Comparison of ENCODE assay signal across 8 cellular contexts in genomic region chr7:20114463-20114862, GRCh38.
DNase-seq lines count a peak whose midpoint lies in the region; ATAC-seq and TF ChIP-seq lines count a peak whose summit lies in the region.

No MANE protein-coding gene starts in this region.

- no peaks in the 10 kb centered on the region for H3K9me3 ChIP-seq in upper lobe of right lung

- TF ChIP-seq CTCF in GM12872 (IDR thresholded peaks at IDR 0.05; ENCODE audit: insufficient read depth, low read depth, low read length) (0 out of 3 replicates have a peak, but pooled peaks have one; percentile 24), HL-60 (IDR thresholded peaks at IDR 0.05; ENCODE audit: insufficient read depth, low read length) (no peak), upper lobe of right lung (IDR thresholded peaks at IDR 0.05) (no peak)

- DNase-seq in HL-60 (ENCODE audit: low read depth in 1 of 2, low spot score in 1 of 2) (peak; percentile 43 to 86), upper lobe of right lung (no peak), immature natural killer cell (no peak), AG08396 (ENCODE audit: low spot score) (no peak)
- no peak for DNase-seq in effector memory CD8-positive, alpha-beta T cell
- no peak for DNase-seq in activated CD4-positive, CD25-positive, alpha-beta regulatory T cell (lab: John Stamatoyannopoulos, UW)

- no peak overlapping the region for H3K4me3 Mint-ChIP-seq in effector memory CD8-positive, alpha-beta T cell
- H3K4me3 Mint-ChIP-seq in immature natural killer cell: no peak overlapping the region

- H3K9me3 Mint-ChIP-seq in effector memory CD8-positive, alpha-beta T cell: peaks cover 0 to 2% of the 10 kb centered on the region in 2 donors
- H3K9me3 Mint-ChIP-seq in immature natural killer cell: peaks cover 0 to 3% (median under 1%) of the 10 kb centered on the region in 6 donors

- H3K4me3 ChIP-seq in HL-60 (replicated peaks; ENCODE audit: insufficient read depth, low read length) (no peak overlapping the region), upper lobe of right lung (no peak overlapping the region)

- H3K27me3 ChIP-seq in HL-60 (ENCODE audit: insufficient read depth, poor library complexity, severe bottlenecking) (no peaks in the 10 kb centered on the region), upper lobe of right lung (no peaks in the 10 kb centered on the region)

- intact Hi-C loops in upper lobe of right lung (cut with DNase I): no loop called here

- H3K27ac ChIP-seq in HL-60 (replicated peaks) (no peak overlapping the region), upper lobe of right lung (no peak overlapping the region)

- no peaks in the 10 kb centered on the region for H3K36me3 Mint-ChIP-seq in effector memory CD8-positive, alpha-beta T cell (ENCODE audit: insufficient read depth)
- no peaks in the 10 kb centered on the region for H3K36me3 Mint-ChIP-seq in immature natural killer cell

- no peaks in the 10 kb centered on the region for H3K4me1 Mint-ChIP-seq in effector memory CD8-positive, alpha-beta T cell (ENCODE audit: low read depth in 2 of 2)
- H3K4me1 Mint-ChIP-seq in immature natural killer cell: no peaks in the 10 kb centered on the region

- H3K27ac Mint-ChIP-seq in effector memory CD8-positive, alpha-beta T cell: no peak overlapping the region
- H3K27ac Mint-ChIP-seq in immature natural killer cell: no peak overlapping the region

- ATAC-seq in GM21526 (IDR thresholded peaks at IDR 0.05; ENCODE audit: low FRiP score, unreplicated experiment): peak; percentile 91
- peak; percentile 41 for ATAC-seq in effector memory CD8-positive, alpha-beta T cell (replicated peaks)
- ATAC-seq in upper lobe of right lung: peak; percentile 91

- no peaks in the 10 kb centered on the region for H3K36me3 ChIP-seq in upper lobe of right lung

- no peaks in the 10 kb centered on the region for H3K27me3 Mint-ChIP-seq in effector memory CD8-positive, alpha-beta T cell
- peaks cover 0 to 2% (median 0%) of the 10 kb centered on the region in 3 donors for H3K27me3 Mint-ChIP-seq in immature natural killer cell (ENCODE audit: low read depth in 3 of 3)

- no peaks in the 10 kb centered on the region for H3K4me1 ChIP-seq in upper lobe of right lung

Comparison
In these comparisons a context has a peak if more than half of its experiments do, and no peak if none do; other contexts are left out.
1. ATAC-seq: peak in every context shown above with its lines; median percentile 91 in GM21526; 91 in upper lobe of right lung; 41 in effector memory CD8-positive, alpha-beta T cell.
2. DNase-seq: peak in HL-60 (2 of 2); none in effector memory CD8-positive, alpha-beta T cell (0 of 3), upper lobe of right lung (single experiment), activated CD4-positive, CD25-positive, alpha-beta regulatory T cell (0 of 4), immature natural killer cell (0 of 3) and AG08396 (single experiment).